Comparison of ENCODE assay signal across 8 cellular contexts in genomic region chr2:168961450-168962229, GRCh38.
A peak's percentile ranks its signal among the peaks of the same experiment; 100 is the strongest.
DNase-seq lines count a peak whose midpoint lies in the region; ATAC-seq and TF ChIP-seq lines count a peak whose summit lies in the region.

No MANE protein-coding gene starts in this region.

- WGBS in right cardiac atrium, result 17% methylated on average over 5 of the region's 5 CpGs

- H3K36me3 ChIP-seq in adipocyte (ENCODE audit: control insufficient read depth, insufficient read depth, low read length, severe bottlenecking) (no peaks in the 10 kb centered on the region), gastrocnemius medialis (no peaks in the 10 kb centered on the region)

- peak overlapping the region; percentile 33 for H3K9ac ChIP-seq in adipocyte (ENCODE audit: low read length)

- H3K27ac ChIP-seq in HL-60 (replicated peaks), result no peak overlapping the region
- H3K27ac ChIP-seq in right cardiac atrium (ENCODE audit: low read length), result no peak overlapping the region
- no peak overlapping the region for H3K27ac ChIP-seq in gastrocnemius medialis

- ATAC-seq in activated CD4-positive, CD25-positive, alpha-beta regulatory T cell treated with anti-CD3 and anti-CD28 coated beads, Interleukin-2, amount 50 U/mL, for 24 hours, result peak; percentile 56 to 75
- peak; percentile 70 for ATAC-seq in GM21360 (IDR thresholded peaks at IDR 0.05; ENCODE audit: unreplicated experiment)
- peak; percentile 78 to 84 for ATAC-seq in right cardiac atrium
- ATAC-seq in gastrocnemius medialis, result peak; percentile 56 to 76

- intact Hi-C loops in right cardiac atrium (cut with DNase I), result loop anchor here in 3 of 4 donors (5.0 to 10.0 kb wide), 6 partner anchors 53 to 261 kb away; no protein-coding TSS in a partner anchor
- intact Hi-C loops in gastrocnemius medialis (cut with DNase I; ENCODE audit: low total_unique reads), result loop anchor here (2.0 kb wide), 1 partner anchor 171 kb away; no protein-coding TSS in a partner anchor

- H3K4me3 ChIP-seq in HL-60 (replicated peaks; ENCODE audit: insufficient read depth, low read length) (no peak overlapping the region), adipocyte (ENCODE audit: low read length) (no peak overlapping the region), right cardiac atrium (ENCODE audit: low read length) (no peak overlapping the region), gastrocnemius medialis (no peak overlapping the region)

- in situ Hi-C loops in gastrocnemius medialis (cut with MboI; ENCODE audit: low sequenced_read_pairs in 4 of 4), result loop anchor here in 1 of 4 donors (25.0 kb wide), 1 partner anchor 176 kb away; no protein-coding TSS in a partner anchor

- H3K4me1 ChIP-seq in adipocyte (ENCODE audit: control insufficient read depth, insufficient read depth, low read length), result peaks cover 8% of the 10 kb centered on the region
- no peaks in the 10 kb centered on the region for H3K4me1 ChIP-seq in right cardiac atrium (ENCODE audit: control insufficient read depth, insufficient read depth, low read length)
- no peaks in the 10 kb centered on the region for H3K4me1 ChIP-seq in gastrocnemius medialis

- TF ChIP-seq POLR2A in gastrocnemius medialis (IDR thresholded peaks at IDR 0.05), result no peak

- TF ChIP-seq CTCF in HL-60 (IDR thresholded peaks at IDR 0.05; ENCODE audit: insufficient read depth, low read length) (peak; percentile 73), gastrocnemius medialis (IDR thresholded peaks at IDR 0.05 in 4 of 5, conservative IDR thresholded peaks at IDR 0.05 in 1 of 5) (peak; percentile 41 to 77 (median 64))

- no peaks in the 10 kb centered on the region for H3K27me3 ChIP-seq in HL-60 (ENCODE audit: insufficient read depth, poor library complexity, severe bottlenecking)
- no peaks in the 10 kb centered on the region for H3K27me3 ChIP-seq in adipocyte (replicated peaks; ENCODE audit: control insufficient read depth, insufficient read depth, low read length)
- no peaks in the 10 kb centered on the region for H3K27me3 ChIP-seq in right cardiac atrium (ENCODE audit: control insufficient read depth, insufficient read depth)
- no peaks in the 10 kb centered on the region for H3K27me3 ChIP-seq in gastrocnemius medialis

- no peak for DNase-seq in activated CD4-positive, CD25-positive, alpha-beta regulatory T cell treated with anti-CD3 and anti-CD28 coated beads, Interleukin-2, amount 50 U/mL, for 72 hours
- DNase-seq in HL-60 (ENCODE audit: low read depth in 1 of 2, low spot score in 1 of 2) (peak; percentile 46 to 57), NOMO-1 treated with DMSO at 0.1 percent for 48 hours (lab: John Stamatoyannopoulos, UW; ENCODE audit: unreplicated experiment) (peak; percentile 86), adipocyte (ENCODE audit: low read depth) (peak; percentile 90), right cardiac atrium (no peak), gastrocnemius medialis (no peak)

- H3K9me3 ChIP-seq in adipocyte (ENCODE audit: control insufficient read depth, low read length), result no peaks in the 10 kb centered on the region
- H3K9me3 ChIP-seq in right cardiac atrium (ENCODE audit: control insufficient read depth, low read length), result no peaks in the 10 kb centered on the region
- no peaks in the 10 kb centered on the region for H3K9me3 ChIP-seq in gastrocnemius medialis

Comparison
In these comparisons a context has a peak if more than half of its experiments do, and no peak if none do; other contexts are left out.
1. DNase-seq: peak in HL-60 (2 of 2), NOMO-1 treated with DMSO at 0.1 percent for 48 hours (single experiment) and adipocyte (single experiment); none in activated CD4-positive, CD25-positive, alpha-beta regulatory T cell treated with anti-CD3 and anti-CD28 coated beads, Interleukin-2, amount 50 U/mL, for 72 hours (single experiment), right cardiac atrium (0 of 3) and gastrocnemius medialis (0 of 2).
2. Peak in every context shown above with its lines, with median percentiles within 50 percentile points of each other: ATAC-seq.